2 cellular contexts compared by ENCODE assay signal in the genomic region with DNA sequence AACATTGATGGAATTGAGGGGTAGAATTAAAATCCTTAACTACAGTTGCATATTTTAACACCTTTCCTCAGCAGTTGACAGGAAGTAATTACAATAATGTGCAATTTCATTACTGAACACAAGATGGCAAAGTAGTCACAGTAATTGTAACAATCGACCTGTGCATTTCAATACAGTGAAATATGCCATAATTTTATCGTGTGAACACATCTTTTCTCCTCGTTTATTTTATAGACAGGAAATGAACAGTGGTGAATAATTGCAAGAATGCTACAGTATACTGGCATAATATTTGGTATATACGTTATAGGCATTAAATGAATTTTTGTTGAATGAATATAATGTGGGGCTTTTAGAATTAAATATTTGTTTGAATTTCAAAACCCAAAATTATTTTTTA.
TF ChIP-seq lines count a peak whose summit lies in the region.

No MANE protein-coding gene starts in this region.

TF ChIP-seq in endothelial cell of umbilical vein, 7 proteins besides CTCF, POLR2A, EP300 and RAD21:
- TF ChIP-seq POLR2AphosphoS5 (IDR thresholded peaks at IDR 0.05; ENCODE audit: insufficient read depth, low read depth, low read length) (no peak), JUN (IDR thresholded peaks at IDR 0.05; ENCODE audit: borderline replicate concordance, insufficient read depth, insufficient read length, low read depth) (peak; percentile 39), GATA2 (IDR thresholded peaks at IDR 0.05; ENCODE audit: insufficient read depth, insufficient read length, low read depth, low read length) (peak; percentile 61), MAX (IDR thresholded peaks at IDR 0.05; ENCODE audit: insufficient read depth, insufficient read length) (no peak), MYC (IDR thresholded peaks at IDR 0.05; ENCODE audit: low read depth, low read length) (no peak)

TF ChIP-seq in neural cell, 6 proteins besides CTCF, POLR2A, EP300 and RAD21:
- no peak for TF ChIP-seq TAF1 (IDR thresholded peaks at IDR 0.05; ENCODE audit: low read depth)
- TF ChIP-seq POLR2AphosphoS5 (IDR thresholded peaks at IDR 0.05): no peak
- TF ChIP-seq SMC3 (conservative IDR thresholded peaks at IDR 0.05; ENCODE audit: poor library complexity): peak; percentile 96
